Comparison of ENCODE assay signal across 33 cellular contexts in the genomic region with DNA sequence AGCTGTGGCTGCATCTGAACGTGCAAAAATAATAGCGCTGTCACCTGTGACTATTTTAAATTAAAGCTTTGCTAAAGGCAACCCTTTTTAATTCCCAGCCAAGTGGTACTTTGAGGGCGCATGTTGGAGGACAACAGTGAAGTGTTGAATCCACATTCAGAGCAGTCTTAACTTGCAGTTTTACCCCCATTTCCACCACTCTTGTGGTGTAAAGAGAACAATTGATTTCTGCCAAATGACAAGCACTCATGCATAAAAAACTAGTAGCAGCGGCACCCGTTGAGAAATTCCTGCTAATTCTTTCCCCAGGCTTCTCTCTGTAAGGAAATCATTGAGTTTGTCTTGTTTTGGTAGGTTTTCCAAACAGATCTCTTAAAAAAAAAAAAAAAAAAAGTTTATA. TPM values are rescaled to one million over a fixed set of nuclear protein-coding genes. Genes with fewer than 3 reads are reported as not detected.
"Had no signal": no experiment of that assay in that cellular context is flagged by ENCODE, and none has a peak within 500 bp of the region (broad histone marks: within the 10 kb centered on the region; RNA-seq: fewer than 3 reads in every experiment).

No MANE protein-coding gene starts in this region.

- H3K27ac ChIP-seq: adrenal gland, ascending aorta, brain microvascular endothelial cell, hepatocyte, parathyroid adenoma, stomach, suprapubic skin, tibial nerve had no signal

- H3K27me3 ChIP-seq: adrenal gland, ascending aorta, brain microvascular endothelial cell, hepatocyte, stomach, suprapubic skin, tibial nerve had no signal

- H3K36me3 Mint-ChIP-seq: activated naive CD8-positive, alpha-beta T cell; stimulated activated memory B cell treated with anti-CD40 and anti-IgM and Interleukin-4, amounts not matched to agents 10 μg/mL and 1 μg/mL and 100 μg/mL, for 72 hours had no signal

- H3K9me3 Mint-ChIP-seq: activated B cell treated with CpG ODN at 0.5 μM for 24 hours; activated T-cell treated with anti-CD3 and anti-CD28 coated beads, Interleukin-2, amount 50 U/mL, for 24 hours; activated T-helper 2 cell treated with anti-CD3 and anti-CD28 coated beads, Interferon-gamma antibody, Interleukin-2, Interleukin-4, amounts not matched to agents 10 μg/mL and 5 μg/mL and 100 μg/mL, durations not matched to agents 14 hours and 24 hours and 36 hours; nephron had no signal

- H3K9ac ChIP-seq: parathyroid adenoma had no signal

- H3K9me3 ChIP-seq: adrenal gland, ascending aorta, stomach, suprapubic skin, tibial nerve had no signal

- DNase-seq: activated B cell treated with CpG ODN at 0.5 μM for 24 hours; activated CD4-positive, alpha-beta T cell treated with anti-CD3 and anti-CD28 coated beads for 36 hours; activated CD4-positive, alpha-beta T cell treated with anti-CD3 and anti-CD28 coated beads, Interleukin-2, amount 50 U/mL, for 4 hours; activated CD8-positive, alpha-beta memory T cell treated with anti-CD3 and anti-CD28 coated beads for 24 hours; activated CD8-positive, alpha-beta memory T cell treated with anti-CD3 and anti-CD28 coated beads, Interleukin-2, amount 50 U/mL, for 4 hours; activated naive CD4-positive, alpha-beta T cell; activated T-cell treated with anti-CD3 and anti-CD28 coated beads, Interleukin-2, amount 50 U/mL, for 24 hours; adrenal gland; brain microvascular endothelial cell; caudate nucleus; effector CD4-positive, alpha-beta T cell; foreskin melanocyte; left ventricle myocardium superior; mammary epithelial cell; nucleus accumbens; small intestine; stimulated activated CD4-positive, alpha-beta T cell treated with anti-CD3 and anti-CD28 coated beads, Interleukin-15, amount 100 ng/mL, for 24 hours; stomach; T1000 had no signal

- H3K27me3 Mint-ChIP-seq: activated B cell treated with CpG ODN at 0.5 μM for 24 hours; activated naive CD8-positive, alpha-beta T cell; activated T-cell treated with anti-CD3 and anti-CD28 coated beads, Interleukin-2, amount 50 U/mL, for 24 hours; dendritic cell treated with granulocyte-macrophage colony-stimulating factor and Interleukin-4, amounts not matched to agents 40 ng/mL and 50 ng/mL, for 4 days; stimulated activated memory B cell treated with anti-CD40 and anti-IgM and Interleukin-4, amounts not matched to agents 10 μg/mL and 1 μg/mL and 100 μg/mL, for 72 hours had no signal

- H2AFZ ChIP-seq: hepatocyte, parathyroid adenoma had no signal

- H3K36me3 ChIP-seq: adrenal gland, ascending aorta, brain microvascular endothelial cell, stomach, suprapubic skin, tibial nerve had no signal

- H3K4me3 ChIP-seq: adrenal gland, ascending aorta, hepatocyte, stomach, suprapubic skin, tibial nerve had no signal

- H3K79me2 ChIP-seq: hepatocyte, parathyroid adenoma had no signal

- H3K4me1 Mint-ChIP-seq: activated B cell treated with CpG ODN at 0.5 μM for 24 hours; activated CD4-positive, alpha-beta T cell treated with anti-CD3 and anti-CD28 coated beads for 36 hours; nephron; stimulated activated memory B cell treated with anti-CD40 and anti-IgM and Interleukin-4, amounts not matched to agents 10 μg/mL and 1 μg/mL and 100 μg/mL, for 72 hours had no signal

- H3K4me2 ChIP-seq: hepatocyte had no signal

- H3K4me3 Mint-ChIP-seq: activated B cell treated with CpG ODN at 0.5 μM for 24 hours; activated CD4-positive, alpha-beta T cell treated with anti-CD3 and anti-CD28 coated beads for 36 hours; activated naive CD8-positive, alpha-beta T cell; activated T-cell treated with anti-CD3 and anti-CD28 coated beads, Interleukin-2, amount 50 U/mL, for 24 hours; dendritic cell treated with granulocyte-macrophage colony-stimulating factor and Interleukin-4, amounts not matched to agents 40 ng/mL and 50 ng/mL, for 4 days; nephron; stimulated activated memory B cell treated with anti-CD40 and anti-IgM and Interleukin-4, amounts not matched to agents 10 μg/mL and 1 μg/mL and 100 μg/mL, for 72 hours had no signal

- ATAC-seq: activated CD4-positive, alpha-beta T cell treated with anti-CD3 and anti-CD28 coated beads for 36 hours; left ventricle myocardium superior; sciatic nerve; stimulated activated memory B cell treated with anti-CD40 and anti-IgM and Interleukin-4, amounts not matched to agents 10 μg/mL and 1 μg/mL and 100 μg/mL, for 72 hours had no signal

- H3K4me1 ChIP-seq: adrenal gland, ascending aorta, parathyroid adenoma, stomach, suprapubic skin, tibial nerve had no signal

- H3K27ac Mint-ChIP-seq: activated B cell treated with CpG ODN at 0.5 μM for 24 hours; activated CD4-positive, alpha-beta T cell treated with anti-CD3 and anti-CD28 coated beads for 36 hours; activated naive CD8-positive, alpha-beta T cell; activated T-cell treated with anti-CD3 and anti-CD28 coated beads, Interleukin-2, amount 50 U/mL, for 24 hours; activated T-helper 2 cell treated with anti-CD3 and anti-CD28 coated beads, Interferon-gamma antibody, Interleukin-2, Interleukin-4, amounts not matched to agents 10 μg/mL and 5 μg/mL and 100 μg/mL, durations not matched to agents 14 hours and 24 hours and 36 hours; dendritic cell treated with granulocyte-macrophage colony-stimulating factor and Interleukin-4, amounts not matched to agents 40 ng/mL and 50 ng/mL, for 4 days; nephron; stimulated activated memory B cell treated with anti-CD40 and anti-IgM and Interleukin-4, amounts not matched to agents 10 μg/mL and 1 μg/mL and 100 μg/mL, for 72 hours had no signal

RNA-seq across cellular contexts. Expression of gene DAOA, which starts 36.3 kb away (rescaled TPM):
- total RNA-seq: activated B cell treated with CpG ODN at 0.5 μM for 24 hours; activated CD4-positive, alpha-beta T cell treated with anti-CD3 and anti-CD28 coated beads for 36 hours; activated T-helper 2 cell treated with anti-CD3 and anti-CD28 coated beads, Interferon-gamma antibody, Interleukin-2, Interleukin-4, amounts not matched to agents 10 μg/mL and 5 μg/mL and 100 μg/mL, durations not matched to agents 14 hours and 24 hours and 36 hours; adrenal gland; ascending aorta; hepatocyte; left ventricle myocardium superior; mammary epithelial cell; pulmonary artery endothelial cell; sciatic nerve; stomach; suprapubic skin; tibial nerve; urinary bladder had no signal
- polyA plus RNA-seq: adrenal gland, esophagus, hepatocyte, mammary epithelial cell, small intestine, stomach, urinary bladder had no signal
